Comparison of ENCODE assay signal across 10 cellular contexts in genomic region chr13:48448963-48449614, GRCh38. TPM values are rescaled to one million over a fixed set of nuclear protein-coding genes. Genes with fewer than 3 reads are reported as not detected.
DNase-seq lines count a peak whose midpoint lies in the region; ATAC-seq, FAIRE-seq and TF ChIP-seq lines count a peak whose summit lies in the region.
"Had no signal": no experiment of that assay in that cellular context is flagged by ENCODE, and none has a peak within 500 bp of the region (broad histone marks: within the 10 kb centered on the region; RNA-seq: fewer than 3 reads in every experiment).

No MANE protein-coding gene starts in this region.

- no peaks in the 10 kb centered on the region for H3K79me2 ChIP-seq in HepG2 (ENCODE audit: insufficient read depth, low read length)

- TF ChIP-seq CTCF in AG10803 (conservative IDR thresholded peaks at IDR 0.05; ENCODE audit: low read length) (no peak), astrocyte of the cerebellum (IDR thresholded peaks at IDR 0.05; ENCODE audit: low read depth, low read length, missing control alignments) (no peak), HepG2 (CRISPR knock-in tag; IDR thresholded peaks at IDR 0.05) (no peak), body of pancreas (IDR thresholded peaks at IDR 0.05) (no peak)

- H3K27ac ChIP-seq in HepG2 (ENCODE audit: extremely low read length, insufficient read depth, low read length) (no peak overlapping the region), body of pancreas (peak overlapping the region in 1 of 4 donors; percentile 46)
- H3K27ac ChIP-seq: psoas muscle had no signal

- no peak overlapping the region for H3K9ac ChIP-seq in HepG2 (ENCODE audit: insufficient read depth, low read depth, low read length)

- no peak overlapping the region for H3K4me2 ChIP-seq in HepG2 (ENCODE audit: low read depth, low read length)

- FAIRE-seq in HepG2 (lab: Jason Lieb, UNC), result no peak

- no peak overlapping the region for H2AFZ ChIP-seq in HepG2 (ENCODE audit: low read length)

- intact Hi-C loops in HepG2 (cut with micrococcal nuclease; ENCODE audit: unreplicated experiment) (no loop called here), body of pancreas (cut with DNase I) (no loop called here)

- H3K4me1 ChIP-seq in HepG2 (ENCODE audit: insufficient read depth, low read length), result no peaks in the 10 kb centered on the region
- no peaks in the 10 kb centered on the region for H3K4me1 ChIP-seq in body of pancreas

- TF ChIP-seq POLR2A in HepG2 (IDR thresholded peaks at IDR 0.05; ENCODE audit: insufficient read depth in 1 of 2, low read depth in 2 of 2, low read length in 2 of 2) (no peak), body of pancreas (IDR thresholded peaks at IDR 0.05) (no peak)

- DNase-seq in AG10803 (ENCODE audit: low read depth) (peak; percentile 71), HS-5 (ENCODE audit: low read depth) (peak; percentile 22), astrocyte of the cerebellum (ENCODE audit: low read depth) (peak; percentile 35), HepG2 (ENCODE audit: low spot score) (no peak), body of pancreas (no peak)
- DNase-seq in stimulated activated CD4-positive, alpha-beta T cell treated with anti-CD3 and anti-CD28 coated beads, Interleukin-2, amount 100 ng/mL, for 24 hours, result no peak
- DNase-seq: erythroblast, psoas muscle had no signal

- H3K27me3 ChIP-seq in HepG2 (ENCODE audit: control insufficient read depth in 1 of 2, insufficient read depth in 2 of 2, low read length in 2 of 2) (no peaks in the 10 kb centered on the region), body of pancreas (no peaks in the 10 kb centered on the region)

- WGBS in HepG2 (ENCODE audit: low lambda C conversion rate), result 69% methylated on average over 6 of the region's 6 CpGs
- 50 to 59% methylated on average over 6 of the region's 6 CpGs for WGBS in body of pancreas, 2 donors

- CTCF ChIA-PET in HepG2 (lab: Yijun Ruan, JAX; ENCODE audit: low intra/inter-chr PET ratio, low total read pairs), result no interaction called here

- ATAC-seq in HepG2, result no peak
- no peak for ATAC-seq in body of pancreas
- ATAC-seq in HG02973 (IDR thresholded peaks at IDR 0.05; ENCODE audit: unreplicated experiment), result no peak
- ATAC-seq in GM18861 (IDR thresholded peaks at IDR 0.05; ENCODE audit: unreplicated experiment), result no peak
- ATAC-seq: psoas muscle had no signal

- TF ChIP-seq EP300 in HepG2 (IDR thresholded peaks at IDR 0.05; ENCODE audit: low read depth in 2 of 2, low read length in 2 of 2) (no peak), HepG2 (CRISPR knock-in tag; IDR thresholded peaks at IDR 0.05; ENCODE audit: borderline replicate concordance) (no peak)

- TF ChIP-seq RAD21 in HepG2 (CRISPR knock-in tag; IDR thresholded peaks at IDR 0.05), result no peak

- H3K36me3 ChIP-seq in HepG2 (replicated peaks in 1 of 2; ENCODE audit: control insufficient read depth in 1 of 2, insufficient read depth in 2 of 2, low read length in 2 of 2) (no peaks in the 10 kb centered on the region; a peak in 1 of 5 replicates), body of pancreas (replicated peaks in 1 of 2; ENCODE audit: insufficient read depth in 1 of 2, low read depth in 2 of 2) (no peaks in the 10 kb centered on the region)

- in situ Hi-C loops in astrocyte of the cerebellum (cut with HindIII; ENCODE audit: low sequenced_read_pairs) (no loop called here), HepG2 (cut with HindIII; ENCODE audit: extremely low pct_ligation_motif_present, low pct_unique_long_range_greater_than_20kb) (no loop called here)

- H3K9me3 ChIP-seq in HepG2 (ENCODE audit: low read length), result peaks cover 13% of the 10 kb centered on the region
- H3K9me3 ChIP-seq in body of pancreas, result no peaks in the 10 kb centered on the region

- H3K4me3 ChIP-seq in AG10803 (ENCODE audit: low read length) (no peak overlapping the region), astrocyte of the cerebellum (ENCODE audit: low read depth, low read length) (no peak overlapping the region), HepG2 (replicated peaks in 1 of 3; ENCODE audit: insufficient read depth in 1 of 3, low read depth in 2 of 3, low read length in 3 of 3) (no peak overlapping the region), body of pancreas (no peak overlapping the region)
- H3K4me3 ChIP-seq: psoas muscle had no signal

- no peaks in the 10 kb centered on the region for H4K20me1 ChIP-seq in HepG2 (ENCODE audit: insufficient read depth, low read length)

- POLR2A ChIA-PET in HepG2 (lab: Yijun Ruan, JAX), result no interaction called here

- no TSS peak for BruUV-seq in HepG2 (replicated peaks; lab: Mats Ljungman, UMichigan)

TF ChIP-seq in HepG2, 621 proteins besides CTCF, POLR2A, EP300 and RAD21:
- TF ChIP-seq BORCS8-MEF2B (CRISPR knock-in tag; IDR thresholded peaks at IDR 0.05) (no peak), CEBPB (IDR thresholded peaks at IDR 0.05; ENCODE audit: borderline replicate concordance, low read depth, low read length) (peak; percentile 90), CEBPG (CRISPR knock-in tag; IDR thresholded peaks at IDR 0.05) (peak; percentile 53), U2AF2 (IDR thresholded peaks at IDR 0.05; ENCODE audit: low read depth, low read length) (no peak)

RNA-seq across cellular contexts. Expression of gene LPAR6, which starts 36.2 kb away (rescaled TPM):
- total RNA-seq in HepG2 (2016; rRNA removed; fragmentation: Illumina TruSeq; extraction: Trizol), result 17.9 and 24.4 TPM in 2 replicates
- total RNA-seq in HepG2 (2016; cell fraction: cytosol; rRNA removed; fragmentation: Illumina TruSeq; extraction: Trizol; ENCODE audit: low read depth), result 3.0 and 4.7 TPM in 2 replicates
- total RNA-seq in HepG2 (2016; cell fraction: insoluble cytoplasmic fraction; rRNA removed; fragmentation: Illumina TruSeq; extraction: Trizol), result 17.0 and 23.7 TPM in 2 replicates
- 8.8 and 9.4 TPM in 2 replicates for total RNA-seq in HepG2 (2016; cell fraction: membrane; rRNA removed; fragmentation: Illumina TruSeq; extraction: Trizol)
- total RNA-seq in HepG2 (2016; cell fraction: nucleus; rRNA removed; fragmentation: Illumina TruSeq; extraction: Trizol), result 35.4 and 40.8 TPM in 2 replicates
- polyA plus RNA-seq in HepG2 (2011; rRNA removed), result 83.4 and 149 TPM in 2 replicates
- polyA plus RNA-seq in HepG2 (2011; cell fraction: cytosol; rRNA removed), result 36.7 and 54.7 TPM in 2 replicates
- polyA plus RNA-seq in HepG2 (2011; cell fraction: nucleus; rRNA removed), result 52.3 and 53.1 TPM in 2 replicates
- 53.2 and 56.3 TPM in 2 replicates for polyA plus RNA-seq in HepG2 (2012)
- polyA plus RNA-seq in HepG2 (2016; cell fraction: cytosol; fragmentation: Illumina TruSeq; extraction: Trizol; ENCODE audit: low read depth), result 2.8 and 3.7 TPM in 2 replicates
- polyA plus RNA-seq in HepG2 (2016; cell fraction: insoluble cytoplasmic fraction; fragmentation: Illumina TruSeq; extraction: Trizol; ENCODE audit: low read depth), result 12.8 and 14.2 TPM in 2 replicates
- 6.7 and 6.8 TPM in 2 replicates for polyA plus RNA-seq in HepG2 (2016; cell fraction: membrane; fragmentation: Illumina TruSeq; extraction: Trizol; ENCODE audit: low read depth)
- polyA plus RNA-seq in HepG2 (2016; cell fraction: nucleus; fragmentation: Illumina TruSeq; extraction: Trizol; ENCODE audit: insufficient read depth, low read depth), result 48.2 and 55.7 TPM in 2 replicates
- polyA minus RNA-seq in HepG2 (2011; rRNA and poly(A)+ RNA removed; ENCODE audit: low replicate concordance), result 24.2 TPM in 1 of 2 replicates, not detected in the other
- polyA minus RNA-seq in HepG2 (2011; cell fraction: cytosol; rRNA and poly(A)+ RNA removed), result 28.9 and 35.4 TPM in 2 replicates
- 42.9 and 52.5 TPM in 2 replicates for polyA minus RNA-seq in HepG2 (2011; cell fraction: nucleus; rRNA and poly(A)+ RNA removed)
- total RNA-seq in body of pancreas, result 10 to 100 TPM in 1 of 2 donors, 1 to 10 TPM in 1; 6.3 to 11.7 TPM

Comparison
In these comparisons a context has a peak if more than half of its experiments do, and no peak if none do; other contexts are left out.
1. DNase-seq: peak in AG10803 (single experiment), HS-5 (single experiment) and astrocyte of the cerebellum (single experiment); none in HepG2 (single experiment), body of pancreas (0 of 4) and stimulated activated CD4-positive, alpha-beta T cell treated with anti-CD3 and anti-CD28 coated beads, Interleukin-2, amount 100 ng/mL, for 24 hours (0 of 2).